In the genomic region with DNA sequence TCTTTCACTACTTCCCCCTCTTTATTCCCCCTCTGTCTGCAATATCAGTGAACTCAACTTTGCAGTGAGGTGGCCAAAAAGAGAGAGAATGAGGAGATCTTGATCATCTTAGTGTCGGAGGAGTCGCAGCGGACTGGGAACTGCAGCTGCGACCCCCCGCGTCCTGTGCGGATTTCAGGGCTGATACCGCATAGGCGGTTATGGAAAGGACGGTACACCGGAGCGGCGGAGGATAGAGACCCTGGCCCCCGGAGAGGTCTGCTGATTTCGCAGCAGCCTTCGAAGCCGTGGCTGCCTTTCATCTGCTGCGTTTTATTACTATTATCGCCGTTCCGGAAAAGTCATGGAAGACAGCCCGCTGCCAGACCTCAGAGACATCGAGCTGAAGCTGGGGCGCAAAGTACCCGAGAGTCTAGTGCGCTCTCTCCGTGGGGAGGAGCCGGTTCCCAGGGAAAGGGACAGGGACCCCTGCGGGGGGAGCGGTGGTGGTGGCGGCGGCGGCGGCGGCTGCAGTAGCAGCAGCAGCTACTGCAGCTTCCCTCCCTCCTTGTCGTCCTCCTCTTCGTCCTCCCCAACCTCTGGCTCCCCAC, we compare ENCODE assay signal across 9 cellular contexts. TPM values are rescaled to one million over a fixed set of nuclear protein-coding genes. Genes with fewer than 3 reads are reported as not detected.
DNase-seq lines count a peak whose midpoint lies in the region; ATAC-seq, FAIRE-seq and TF ChIP-seq lines count a peak whose summit lies in the region.
"Had no signal": no experiment of that assay in that cellular context is flagged by ENCODE, and none has a peak within 500 bp of the region (broad histone marks: within the 10 kb centered on the region; RNA-seq: fewer than 3 reads in every experiment).

No MANE protein-coding gene starts in this region.

- H3K27ac ChIP-seq in HepG2 (ENCODE audit: extremely low read length, insufficient read depth, low read length) (peak overlapping the region; percentile 97), thymus (ENCODE audit: low read depth) (no peak overlapping the region)

- H3K36me3 ChIP-seq in bronchial epithelial cell (ENCODE audit: control insufficient read depth, insufficient read depth, low read length): no peaks in the 10 kb centered on the region
- no peaks in the 10 kb centered on the region for H3K36me3 ChIP-seq in HepG2 (replicated peaks in 1 of 2; ENCODE audit: control insufficient read depth in 1 of 2, insufficient read depth in 2 of 2, low read length in 2 of 2)
- no peaks in the 10 kb centered on the region for H3K36me3 ChIP-seq in thymus (ENCODE audit: control insufficient read depth, insufficient read depth)

- H3K4me3 ChIP-seq in LNCaP clone FGC (ENCODE audit: low read depth, low read length): peak overlapping the region; percentile 55
- peak overlapping the region; percentile 93 for H3K4me3 ChIP-seq in bronchial epithelial cell (ENCODE audit: low read depth, low read length)
- H3K4me3 ChIP-seq in HepG2 (replicated peaks in 1 of 3; ENCODE audit: insufficient read depth in 1 of 3, low read depth in 2 of 3, low read length in 3 of 3): peak overlapping the region; percentile 74 to 90 (median 84)
- H3K4me3 ChIP-seq in thymus (ENCODE audit: low read length): peak overlapping the region; percentile 2

- no peak for TF ChIP-seq POLR2A in HepG2 (IDR thresholded peaks at IDR 0.05; ENCODE audit: insufficient read depth in 1 of 2, low read depth in 2 of 2, low read length in 2 of 2)

- H3K79me2 ChIP-seq in HepG2 (ENCODE audit: insufficient read depth, low read length): peaks cover 40% of the 10 kb centered on the region

- TF ChIP-seq EP300 in HepG2 (IDR thresholded peaks at IDR 0.05; ENCODE audit: low read depth in 2 of 2, low read length in 2 of 2) (no peak), HepG2 (CRISPR knock-in tag; IDR thresholded peaks at IDR 0.05; ENCODE audit: borderline replicate concordance) (no peak)

- POLR2A ChIA-PET in HepG2 (lab: Yijun Ruan, JAX): interaction anchor here (0.7 to 7.4 kb wide), 12 partner anchors 9 to 53 kb away, joined by 3 to 342 read pairs (median 8); no protein-coding TSS in a partner anchor

- H3K4me2 ChIP-seq in HepG2 (ENCODE audit: low read depth, low read length): peak overlapping the region; percentile 85

- in situ Hi-C loops in HepG2 (cut with HindIII; ENCODE audit: extremely low pct_ligation_motif_present, low pct_unique_long_range_greater_than_20kb): loop anchor here (5.0 to 10.0 kb wide), 2 partner anchors 42 to 51 kb away; no protein-coding TSS in a partner anchor

- H3K9me3 ChIP-seq in HepG2 (ENCODE audit: low read length) (no peaks in the 10 kb centered on the region), thymus (ENCODE audit: control insufficient read depth) (peaks cover 2% of the 10 kb centered on the region)

- ATAC-seq in GM18502 (IDR thresholded peaks at IDR 0.05; ENCODE audit: poor library complexity, unreplicated experiment) (peak; percentile 18), HepG2 (peak; percentile 19), HG02571 (IDR thresholded peaks at IDR 0.05; ENCODE audit: unreplicated experiment) (no peak), GM18868 (IDR thresholded peaks at IDR 0.05; ENCODE audit: unreplicated experiment) (no peak)

- TF ChIP-seq CTCF in LNCaP clone FGC (IDR thresholded peaks at IDR 0.05; ENCODE audit: control insufficient read depth, extremely low read depth, insufficient read depth) (0 out of 2 replicates have a peak, but pooled peaks have one; percentile 2), bronchial epithelial cell (IDR thresholded peaks at IDR 0.05; ENCODE audit: insufficient read depth, low read length, severe bottlenecking) (no peak), HepG2 (CRISPR knock-in tag; IDR thresholded peaks at IDR 0.05) (0 out of 2 replicates have a peak, but pooled peaks have one; percentile 3)

- no peaks in the 10 kb centered on the region for H4K20me1 ChIP-seq in HepG2 (ENCODE audit: insufficient read depth, low read length)

- H2AFZ ChIP-seq in HepG2 (ENCODE audit: low read length): peak overlapping the region; percentile 30

- H3K27me3 ChIP-seq in bronchial epithelial cell (ENCODE audit: control insufficient read depth, insufficient read depth, low read length): no peaks in the 10 kb centered on the region
- no peaks in the 10 kb centered on the region; a peak in 1 of 5 replicates for H3K27me3 ChIP-seq in HepG2 (ENCODE audit: control insufficient read depth in 1 of 2, insufficient read depth in 2 of 2, low read length in 2 of 2)
- H3K27me3 ChIP-seq in thymus (ENCODE audit: control insufficient read depth, insufficient read depth): peaks cover 18% of the 10 kb centered on the region

- H3K4me1 ChIP-seq in HepG2 (ENCODE audit: insufficient read depth, low read length) (peaks cover 24% of the 10 kb centered on the region), thymus (ENCODE audit: control insufficient read depth, insufficient read depth, low read length) (no peaks in the 10 kb centered on the region)

- H3K9ac ChIP-seq in HepG2 (ENCODE audit: insufficient read depth, low read depth, low read length): peak overlapping the region; percentile 86

- CTCF ChIA-PET in HepG2 (lab: Yijun Ruan, JAX; ENCODE audit: low intra/inter-chr PET ratio, low total read pairs): interaction anchor here (0.9 to 1.3 kb wide), 2 partner anchors 42 to 109 kb away, joined by 3 to 7 read pairs; no protein-coding TSS in a partner anchor

- intact Hi-C loops in HepG2 (cut with micrococcal nuclease; ENCODE audit: unreplicated experiment): no loop called here

- DNase-seq in LNCaP clone FGC (ENCODE audit: low read depth) (no peak), bronchial epithelial cell (ENCODE audit: low read depth) (no peak), HepG2 (ENCODE audit: low spot score) (no peak)
- no peak for DNase-seq in stimulated activated CD4-positive, alpha-beta T cell treated with anti-CD3 and anti-CD28 coated beads, Interleukin-12 subunit alpha, Interleukin-12 subunit beta, amount 100 ng/mL, for 4 hours

- TSS peak; percentile 92 for BruUV-seq in HepG2 (replicated peaks; lab: Mats Ljungman, UMichigan)

- WGBS in HepG2 (ENCODE audit: low lambda C conversion rate): 2% methylated on average over 17 of the region's 37 CpGs
- WGBS in thymus: under 1% methylated on average over 37 of the region's 37 CpGs

- no peak for TF ChIP-seq RAD21 in HepG2 (CRISPR knock-in tag; IDR thresholded peaks at IDR 0.05)

- FAIRE-seq in bronchial epithelial cell (lab: Jason Lieb, UNC): no peak
- no peak for FAIRE-seq in HepG2 (lab: Jason Lieb, UNC)

TF ChIP-seq in HepG2, 621 proteins besides CTCF, POLR2A, EP300 and RAD21 (continues in another document):
- TF ChIP-seq ZNF552 (CRISPR knock-in tag; IDR thresholded peaks at IDR 0.05; ENCODE audit: borderline replicate concordance): no peak
- TF ChIP-seq PRDM15 (CRISPR knock-in tag; IDR thresholded peaks at IDR 0.05): no peak
- TF ChIP-seq KDM2A (CRISPR knock-in tag; IDR thresholded peaks at IDR 0.05; ENCODE audit: borderline replicate concordance, low read depth): no peak
- no peak for TF ChIP-seq ZNF607 (CRISPR knock-in tag; IDR thresholded peaks at IDR 0.05; ENCODE audit: borderline replicate concordance)
- TF ChIP-seq ATAD3A (CRISPR knock-in tag; IDR thresholded peaks at IDR 0.05): no peak
- TF ChIP-seq ZFP1 (CRISPR knock-in tag; IDR thresholded peaks at IDR 0.05): no peak

RNA-seq across cellular contexts. Expression of gene LURAP1L, which starts 0.6 kb away (rescaled TPM):
- total RNA-seq in bronchial epithelial cell (43.7 and 56.5 TPM in 2 replicates), HepG2 (2016; rRNA removed; fragmentation: Illumina TruSeq; extraction: Trizol) (6.5 and 6.7 TPM in 2 replicates)
- total RNA-seq in HepG2 (2016; cell fraction: cytosol; rRNA removed; fragmentation: Illumina TruSeq; extraction: Trizol; ENCODE audit: low read depth): 1.7 and 2.1 TPM in 2 replicates
- 6.2 and 7.1 TPM in 2 replicates for total RNA-seq in HepG2 (2016; cell fraction: insoluble cytoplasmic fraction; rRNA removed; fragmentation: Illumina TruSeq; extraction: Trizol)
- 4.6 and 5.0 TPM in 2 replicates for total RNA-seq in HepG2 (2016; cell fraction: membrane; rRNA removed; fragmentation: Illumina TruSeq; extraction: Trizol)
- total RNA-seq in HepG2 (2016; cell fraction: nucleus; rRNA removed; fragmentation: Illumina TruSeq; extraction: Trizol): 10.9 and 12.5 TPM in 2 replicates
- polyA plus RNA-seq in HepG2 (2011; rRNA removed) (16.6 and 20.6 TPM in 2 replicates), thymus (6.8 TPM)
- 13.0 and 19.1 TPM in 2 replicates for polyA plus RNA-seq in HepG2 (2011; cell fraction: cytosol; rRNA removed)
- 15.2 and 19.1 TPM in 2 replicates for polyA plus RNA-seq in HepG2 (2011; cell fraction: nucleus; rRNA removed)
- polyA plus RNA-seq in HepG2 (2012): 18.4 and 22.0 TPM in 2 replicates
- 1.7 and 2.0 TPM in 2 replicates for polyA plus RNA-seq in HepG2 (2016; cell fraction: cytosol; fragmentation: Illumina TruSeq; extraction: Trizol; ENCODE audit: low read depth)
- 8.2 and 9.1 TPM in 2 replicates for polyA plus RNA-seq in HepG2 (2016; cell fraction: insoluble cytoplasmic fraction; fragmentation: Illumina TruSeq; extraction: Trizol; ENCODE audit: low read depth)
- 3.9 and 4.5 TPM in 2 replicates for polyA plus RNA-seq in HepG2 (2016; cell fraction: membrane; fragmentation: Illumina TruSeq; extraction: Trizol; ENCODE audit: low read depth)
- polyA plus RNA-seq in HepG2 (2016; cell fraction: nucleus; fragmentation: Illumina TruSeq; extraction: Trizol; ENCODE audit: insufficient read depth, low read depth): 9.3 and 12.2 TPM in 2 replicates
- polyA minus RNA-seq in HepG2 (2011; rRNA and poly(A)+ RNA removed; ENCODE audit: low replicate concordance): 9.5 and 19.8 TPM in 2 replicates
- polyA minus RNA-seq in HepG2 (2011; cell fraction: cytosol; rRNA and poly(A)+ RNA removed): 10.3 TPM in 2 replicates
- polyA minus RNA-seq in HepG2 (2011; cell fraction: nucleus; rRNA and poly(A)+ RNA removed): 44.4 and 63.9 TPM in 2 replicates
- total RNA-seq: T-helper 1 cell treated with Interleukin-12 subunit alpha and Interleukin-12 subunit beta and Interleukin-4 antibody, amounts not matched to agents 30 ng/mL and 1 ng/mL, for 36 hours had no signal

Comparison
In these comparisons a context has a peak if more than half of its experiments do, and no peak if none do; other contexts are left out.
1. ATAC-seq: peak in GM18502 (single experiment) and HepG2 (single experiment); none in HG02571 (single experiment) and GM18868 (single experiment).
2. H3K4me3 ChIP-seq: peak in every context shown above with its lines; median percentile 93 in bronchial epithelial cell; 84 in HepG2; 55 in LNCaP clone FGC; 2 in thymus.